In genomic region chr7:150668472-150668911, GRCh38 we compare ENCODE assay signal across 9 cellular contexts. TPM values are rescaled to one million over a fixed set of nuclear protein-coding genes. Genes with fewer than 3 reads are reported as not detected.
DNase-seq lines count a peak whose midpoint lies in the region; ATAC-seq and TF ChIP-seq lines count a peak whose summit lies in the region.
"Had no signal": no experiment of that assay in that cellular context is flagged by ENCODE, and none has a peak within 500 bp of the region (broad histone marks: within the 10 kb centered on the region; RNA-seq: fewer than 3 reads in every experiment).

No MANE protein-coding gene starts in this region.

- peaks cover 24% of the 10 kb centered on the region for H3K36me3 Mint-ChIP-seq in activated CD4-positive, alpha-beta T cell treated with anti-CD3 and anti-CD28 coated beads for 36 hours (ENCODE audit: low read depth)

- no peak for TF ChIP-seq CTCF in spleen (IDR thresholded peaks at IDR 0.05 in 8 of 11, conservative IDR thresholded peaks at IDR 0.05 in 3 of 11)

- POLR2A ChIA-PET in activated CD4-positive, alpha-beta T cell treated with anti-CD3 and anti-CD28 coated beads for 36 hours (lab: Charles Lee), result interaction anchor here (0.6 to 1.4 kb wide), 4 partner anchors 16 to 101 kb away, joined by 4 to 16 read pairs (median 6); partner anchors contain the start of genes GIMAP2 and GIMAP4

- H3K4me1 Mint-ChIP-seq in activated CD4-positive, alpha-beta T cell treated with anti-CD3 and anti-CD28 coated beads for 36 hours, result peaks cover 89% of the 10 kb centered on the region

- ATAC-seq in GM18505 (IDR thresholded peaks at IDR 0.05; ENCODE audit: unreplicated experiment) (peak; percentile 76), HG02763 (IDR thresholded peaks at IDR 0.05; ENCODE audit: unreplicated experiment) (peak; percentile 62), left lobe of liver (no peak)
- peak; percentile 76 for ATAC-seq in activated CD4-positive, alpha-beta T cell treated with anti-CD3 and anti-CD28 coated beads for 36 hours

- H3K27ac ChIP-seq in spleen, result peak overlapping the region; percentile 60 to 91 (median 76)

- TF ChIP-seq POLR2A in GM18505 (IDR thresholded peaks at IDR 0.05; ENCODE audit: borderline replicate concordance, extremely low read depth, insufficient read depth, insufficient read length) (no peak), spleen (IDR thresholded peaks at IDR 0.05) (no peak)

- CTCF ChIA-PET in activated CD4-positive, alpha-beta T cell treated with anti-CD3 and anti-CD28 coated beads for 36 hours (lab: Charles Lee), result interaction anchor here (0.7 to 2.0 kb wide), 3 partner anchors 47 to 101 kb away, joined by 3 to 17 read pairs (median 4); partner anchors contain the start of genes GIMAP1 and GIMAP4

- peak overlapping the region; percentile 94 for H3K27ac Mint-ChIP-seq in activated CD4-positive, alpha-beta T cell treated with anti-CD3 and anti-CD28 coated beads for 36 hours

- 29 to 38% (median 31%) methylated on average over 1 of the region's 1 CpG for WGBS in spleen, 5 donors

- intact Hi-C loops in activated CD4-positive, alpha-beta T cell treated with anti-CD3 and anti-CD28 coated beads for 36 hours (cut with DNase I, micrococcal nuclease), result loop anchor here (1.0 to 5.0 kb wide), 12 partner anchors 16 to 346 kb away; partner anchors contain the start of genes GIMAP1 (in 2 of the 2), ACTR3C (in 1 of the 2), GIMAP2 (in 1 of the 2) and GIMAP4 (in 1 of the 2)
- intact Hi-C loops in spleen (cut with DNase I; ENCODE audit: low total_unique reads), result no loop called here

- no peaks in the 10 kb centered on the region for H3K27me3 Mint-ChIP-seq in activated CD4-positive, alpha-beta T cell treated with anti-CD3 and anti-CD28 coated beads for 36 hours

- H3K4me1 ChIP-seq in spleen, result peaks cover 6 to 73% (median 48%) of the 10 kb centered on the region in 6 donors

- H3K4me3 Mint-ChIP-seq in activated CD4-positive, alpha-beta T cell treated with anti-CD3 and anti-CD28 coated beads for 36 hours, result peak overlapping the region; percentile 28

- H3K9me3 ChIP-seq in spleen, result peaks cover 0 to 10% (median 0%) of the 10 kb centered on the region in 8 donors
- H3K9me3 ChIP-seq: upper lobe of left lung had no signal

- H3K27me3 ChIP-seq in spleen (replicated peaks in 1 of 7), result no peaks in the 10 kb centered on the region
- H3K27me3 ChIP-seq: upper lobe of left lung had no signal

- H3K9me3 Mint-ChIP-seq in activated CD4-positive, alpha-beta T cell treated with anti-CD3 and anti-CD28 coated beads for 36 hours (ENCODE audit: low read depth), result peaks cover 25% of the 10 kb centered on the region

- peak; percentile 77 for DNase-seq in activated CD4-positive, alpha-beta T cell treated with anti-CD3 and anti-CD28 coated beads for 36 hours
- no peak for DNase-seq in spleen
- DNase-seq in GM19240 (ENCODE audit: insufficient read length, low spot score), result no peak
- DNase-seq in left lobe of liver (ENCODE audit: low spot score), result no peak
- DNase-seq in NCI-H226, result no peak
- DNase-seq in NCI-H82 (lab: John Stamatoyannopoulos, UW), result no peak
- DNase-seq: upper lobe of left lung had no signal

- no peaks in the 10 kb centered on the region for H3K36me3 ChIP-seq in spleen
- H3K36me3 ChIP-seq: upper lobe of left lung had no signal

- no peak overlapping the region for H3K4me3 ChIP-seq in spleen
- H3K4me3 ChIP-seq: upper lobe of left lung had no signal

RNA-seq across cellular contexts. Expression of gene GIMAP2, which starts 17.0 kb away (rescaled TPM):
- total RNA-seq in activated CD4-positive, alpha-beta T cell treated with anti-CD3 and anti-CD28 coated beads for 36 hours, result 10 to 100 TPM; 30.0 to 40.1 TPM
- total RNA-seq in spleen (100 to 1,000 TPM in 1 of 7 donors, 10 to 100 TPM in 6; 48.6 to 126 (median 85.4) TPM), left lobe of liver (5.3 TPM)
- polyA plus RNA-seq in spleen, result 10 to 100 TPM; 33.9 to 48.5 (median 47.5) TPM

RNA-seq across cellular contexts. Expression of gene GIMAP6, which starts 36.3 kb away (rescaled TPM):
- 10 to 100 TPM; 21.6 to 25.4 TPM for total RNA-seq in activated CD4-positive, alpha-beta T cell treated with anti-CD3 and anti-CD28 coated beads for 36 hours
- total RNA-seq in spleen, result 100 to 1,000 TPM in 5 of 7 donors, 10 to 100 TPM in 2; 75.5 to 181 (median 135) TPM
- polyA plus RNA-seq in spleen, result 10 to 100 TPM; 18.2 to 58.6 (median 27.7) TPM
- total RNA-seq in left lobe of liver, result 6.5 TPM

RNA-seq across cellular contexts. Expression of gene GIMAP1, which starts 47.9 kb away (rescaled TPM):
- total RNA-seq in activated CD4-positive, alpha-beta T cell treated with anti-CD3 and anti-CD28 coated beads for 36 hours, result 1 to 10 TPM; 3.5 to 5.5 TPM
- total RNA-seq in spleen, result 10 to 100 TPM; 16.4 to 61.2 (median 48.1) TPM
- polyA plus RNA-seq in spleen, result 10 to 100 TPM in 2 of 3 donors, 1 to 10 TPM in 1; 8.7 to 31.2 (median 14.1) TPM
- 1.4 TPM for total RNA-seq in left lobe of liver
